Comparison of ENCODE assay signal across 8 cellular contexts in genomic region chr4:158255727-158256324, GRCh38. TPM values are rescaled to one million over a fixed set of nuclear protein-coding genes. Genes with fewer than 3 reads are reported as not detected.
DNase-seq lines count a peak whose midpoint lies in the region; ATAC-seq, FAIRE-seq and TF ChIP-seq lines count a peak whose summit lies in the region.
"Had no signal": no experiment of that assay in that cellular context is flagged by ENCODE, and none has a peak within 500 bp of the region (broad histone marks: within the 10 kb centered on the region; RNA-seq: fewer than 3 reads in every experiment).

No MANE protein-coding gene starts in this region.

- H3K9ac ChIP-seq in SK-N-SH: no peak overlapping the region

- no peaks in the 10 kb centered on the region for H3K9me2 ChIP-seq in SK-N-SH

- peaks cover 10% of the 10 kb centered on the region for H3K4me1 Mint-ChIP-seq in activated T-cell treated with anti-CD3 and anti-CD28 coated beads, Interleukin-2, amount 50 U/mL, for 24 hours (ENCODE audit: low read depth)

- no peak overlapping the region for H3K27ac Mint-ChIP-seq in activated T-cell treated with anti-CD3 and anti-CD28 coated beads, Interleukin-2, amount 50 U/mL, for 24 hours
- H3K27ac Mint-ChIP-seq: activated naive CD8-positive, alpha-beta T cell had no signal

- DNase-seq in GM12892 (ENCODE audit: insufficient read length) (no peak), KBM-7 (peak; percentile 60), SK-N-SH (peak; percentile 34), fibroblast of villous mesenchyme (ENCODE audit: low read depth) (peak; percentile 62), putamen (ENCODE audit: low spot score) (peak; percentile 48)
- DNase-seq in activated T-cell treated with anti-CD3 and anti-CD28 coated beads, Interleukin-2, amount 50 U/mL, for 24 hours: no peak

- H3K36me3 ChIP-seq in SK-N-SH (replicated peaks in 1 of 2; ENCODE audit: control insufficient read depth in 1 of 2, insufficient read depth in 2 of 2, low read length in 1 of 2): no peaks in the 10 kb centered on the region

- no peaks in the 10 kb centered on the region for H3K9me3 ChIP-seq in SK-N-SH

- no peaks in the 10 kb centered on the region for H3K79me2 ChIP-seq in SK-N-SH (ENCODE audit: insufficient read depth)

- FAIRE-seq in GM12892 (lab: Jason Lieb, UNC): peak; percentile 33

- H3K9me3 Mint-ChIP-seq in activated T-cell treated with anti-CD3 and anti-CD28 coated beads, Interleukin-2, amount 50 U/mL, for 24 hours: no peaks in the 10 kb centered on the region

- TF ChIP-seq POLR2A in GM12892 (IDR thresholded peaks at IDR 0.05; ENCODE audit: low read depth, low read length): no peak

- peaks cover 12% of the 10 kb centered on the region for H3K27me3 Mint-ChIP-seq in activated T-cell treated with anti-CD3 and anti-CD28 coated beads, Interleukin-2, amount 50 U/mL, for 24 hours

- no peaks in the 10 kb centered on the region for H3K27me3 ChIP-seq in SK-N-SH (ENCODE audit: insufficient read depth)

- ATAC-seq in GM21825 (IDR thresholded peaks at IDR 0.05; ENCODE audit: unreplicated experiment): peak; percentile 57

- in situ Hi-C loops in KBM-7 (cut with MboI; ENCODE audit: low pct_unique_long_range_greater_than_20kb, low sequenced_read_pairs): loop anchor here (25.0 kb wide), 1 partner anchor 381 kb away; no protein-coding TSS in a partner anchor

- H4K20me1 ChIP-seq in SK-N-SH (ENCODE audit: insufficient read depth): no peaks in the 10 kb centered on the region

- no peak overlapping the region for H2AFZ ChIP-seq in SK-N-SH (ENCODE audit: low read depth)

- TF ChIP-seq RAD21 in SK-N-SH (IDR thresholded peaks at IDR 0.05; ENCODE audit: low read length): peak; percentile 67

- no peaks in the 10 kb centered on the region for H3F3A ChIP-seq in SK-N-SH (replicated peaks; ENCODE audit: insufficient read depth)

- TF ChIP-seq EP300 in SK-N-SH (IDR thresholded peaks at IDR 0.05; ENCODE audit: borderline replicate concordance in 1 of 2, low read depth in 1 of 2, low read length in 1 of 2): no peak

- WGBS in SK-N-SH (ENCODE audit: low lambda C conversion rate): 32% methylated on average over 3 of the region's 3 CpGs

- H3K4me2 ChIP-seq in SK-N-SH: no peak overlapping the region

- H3K4me1 ChIP-seq in SK-N-SH (ENCODE audit: control insufficient read depth in 1 of 2, insufficient read depth in 2 of 2, low read depth in 1 of 2, low read length in 1 of 2): no peaks in the 10 kb centered on the region; a peak in 1 of 4 replicates

- H3K4me3 Mint-ChIP-seq in activated T-cell treated with anti-CD3 and anti-CD28 coated beads, Interleukin-2, amount 50 U/mL, for 24 hours: no peak overlapping the region
- H3K4me3 Mint-ChIP-seq: activated naive CD8-positive, alpha-beta T cell had no signal

- no peak overlapping the region for H3K27ac ChIP-seq in SK-N-SH (ENCODE audit: low read depth in 2 of 2, low read length in 1 of 2)

- CTCF ChIA-PET in SK-N-SH (lab: Yijun Ruan, JAX): interaction anchor here (0.6 to 5.3 kb wide), 40 partner anchors 8 to 1166 kb away, joined by 3 to 49 read pairs (median 4); partner anchors contain the start of gene GRIA2

- POLR2A ChIA-PET in SK-N-SH (lab: Yijun Ruan, JAX): no interaction called here

- H3K36me3 Mint-ChIP-seq in activated T-cell treated with anti-CD3 and anti-CD28 coated beads, Interleukin-2, amount 50 U/mL, for 24 hours (ENCODE audit: low read depth): no peaks in the 10 kb centered on the region
- H3K36me3 Mint-ChIP-seq: activated naive CD8-positive, alpha-beta T cell had no signal

- H3K4me3 ChIP-seq in SK-N-SH (ENCODE audit: low read depth in 2 of 2, low read length in 1 of 2): no peak overlapping the region; a peak in 1 of 4 replicates
- no peak overlapping the region for H3K4me3 ChIP-seq in fibroblast of villous mesenchyme (ENCODE audit: low read depth, low read length)

- peak; percentile 76 for TF ChIP-seq CTCF in SK-N-SH (IDR thresholded peaks at IDR 0.05)
- peak; percentile 77 for TF ChIP-seq CTCF in fibroblast of villous mesenchyme (IDR thresholded peaks at IDR 0.05; ENCODE audit: insufficient read depth, low read depth, low read length)

TF ChIP-seq in SK-N-SH, 30 proteins besides CTCF, POLR2A, EP300 and RAD21:
- TF ChIP-seq SMC3 (IDR thresholded peaks at IDR 0.05; ENCODE audit: low read depth, low read length) (peak; percentile 56), GATA2 (CRISPR knock-in tag; IDR thresholded peaks at IDR 0.05) (no peak)

RNA-seq across cellular contexts. Expression of gene TMEM144, which starts 45.5 kb away (rescaled TPM):
- polyA plus RNA-seq in GM12892 (2012; ENCODE audit: missing spikeins): 0.87 TPM
- not detected in 2 replicates for polyA plus RNA-seq in SK-N-SH (2012; rRNA removed)
- polyA plus RNA-seq in SK-N-SH (2012; cell fraction: cytosol; rRNA removed): not detected in 2 replicates
- polyA plus RNA-seq in SK-N-SH (2012; cell fraction: nucleus; rRNA removed): 0.12 TPM in 1 of 2 replicates, not detected in the other
- total RNA-seq in fibroblast of villous mesenchyme: 4.2 and 7.3 TPM in 2 replicates

Comparison
In these comparisons a context has a peak if more than half of its experiments do, and no peak if none do; other contexts are left out.
1. DNase-seq: peak in KBM-7 (single experiment), SK-N-SH (single experiment), fibroblast of villous mesenchyme (single experiment) and putamen (single experiment); none in GM12892 (single experiment) and activated T-cell treated with anti-CD3 and anti-CD28 coated beads, Interleukin-2, amount 50 U/mL, for 24 hours (single experiment).